In genomic region chr6:3977875-3978711, GRCh38 we compare ENCODE assay signal across 8 cellular contexts.
A peak's percentile ranks its signal among the peaks of the same experiment; 100 is the strongest.
DNase-seq lines count a peak whose midpoint lies in the region; ATAC-seq and TF ChIP-seq lines count a peak whose summit lies in the region.

No MANE protein-coding gene starts in this region.

- H2AFZ ChIP-seq in OCI-LY3 (ENCODE audit: low read depth, low read length): no peak overlapping the region
- H2AFZ ChIP-seq in osteoblast (ENCODE audit: low read length): no peak overlapping the region

- peaks cover 8% of the 10 kb centered on the region for H3K27me3 Mint-ChIP-seq in activated T-cell treated with anti-CD3 and anti-CD28 coated beads, Interleukin-2, amount 50 U/mL, for 4 hours (ENCODE audit: low read depth)

- peak; percentile 73 to 76 for DNase-seq in AML-193 (lab: John Stamatoyannopoulos, UW)
- peak; percentile 30 for DNase-seq in activated T-cell treated with anti-CD3 and anti-CD28 coated beads, Interleukin-2, amount 50 U/mL, for 4 hours
- peak; percentile 91 for DNase-seq in fibroblast of the conjunctiva (ENCODE audit: low read depth)
- DNase-seq in osteoblast (ENCODE audit: insufficient read length, low spot score, missing footprints): peak; percentile 58
- no peak for DNase-seq in vagina (ENCODE audit: extremely low spot score in 2 of 2)

- H3K9me3 ChIP-seq in OCI-LY3 (ENCODE audit: insufficient read depth, low read length) (no peaks in the 10 kb centered on the region), osteoblast (ENCODE audit: low read depth, low read length) (no peaks in the 10 kb centered on the region), vagina (no peaks in the 10 kb centered on the region)

- no peaks in the 10 kb centered on the region for H3K36me3 ChIP-seq in OCI-LY3 (replicated peaks; ENCODE audit: low read depth, low read length)
- no peaks in the 10 kb centered on the region for H3K36me3 ChIP-seq in osteoblast (ENCODE audit: insufficient read depth, low read length)
- H3K36me3 ChIP-seq in vagina: no peaks in the 10 kb centered on the region

- H3K36me3 Mint-ChIP-seq in activated T-cell treated with anti-CD3 and anti-CD28 coated beads, Interleukin-2, amount 50 U/mL, for 4 hours (ENCODE audit: insufficient read depth): peaks cover 8% of the 10 kb centered on the region

- TF ChIP-seq POLR2A in vagina (IDR thresholded peaks at IDR 0.05): no peak

- H3K4me3 ChIP-seq in OCI-LY3 (ENCODE audit: low read length) (peak overlapping the region; percentile 42), osteoblast (ENCODE audit: insufficient read depth, low read length) (no peak overlapping the region), vagina (no peak overlapping the region)

- H3K4me1 ChIP-seq in OCI-LY3 (ENCODE audit: low read length) (peaks cover 8% of the 10 kb centered on the region; the same call in 1 of the 2 replicates), osteoblast (ENCODE audit: insufficient read depth, low read length) (peaks cover 24% of the 10 kb centered on the region), vagina (no peaks in the 10 kb centered on the region)

- peaks cover 3% of the 10 kb centered on the region for H3K9me3 Mint-ChIP-seq in activated T-cell treated with anti-CD3 and anti-CD28 coated beads, Interleukin-2, amount 50 U/mL, for 4 hours

- peak; percentile 93 for ATAC-seq in GM18868 (IDR thresholded peaks at IDR 0.05; ENCODE audit: unreplicated experiment)
- ATAC-seq in HG03095 (IDR thresholded peaks at IDR 0.05; ENCODE audit: unreplicated experiment): peak; percentile 79
- peak; percentile 95 to 98 for ATAC-seq in activated T-cell treated with anti-CD3 and anti-CD28 coated beads, Interleukin-2, amount 50 U/mL, for 4 hours

- TF ChIP-seq CTCF in OCI-LY3 (IDR thresholded peaks at IDR 0.05; ENCODE audit: low read depth, low read length) (peak; percentile 70), osteoblast (IDR thresholded peaks at IDR 0.05; ENCODE audit: extremely low read depth, low read depth, low read length) (peak; percentile 88), vagina (IDR thresholded peaks at IDR 0.05) (peak in 2 of 3 experiments; percentile 41 to 59)

- H3K27me3 ChIP-seq in OCI-LY3 (ENCODE audit: low read depth, low read length): no peaks in the 10 kb centered on the region
- H3K27me3 ChIP-seq in osteoblast (ENCODE audit: insufficient read depth, low read length): no peaks in the 10 kb centered on the region
- H3K27me3 ChIP-seq in vagina: no peaks in the 10 kb centered on the region

- no peak overlapping the region for H3K4me3 Mint-ChIP-seq in activated T-cell treated with anti-CD3 and anti-CD28 coated beads, Interleukin-2, amount 50 U/mL, for 4 hours

- H3K4me2 ChIP-seq in OCI-LY3 (ENCODE audit: low read length) (peak overlapping the region; percentile 64), osteoblast (ENCODE audit: insufficient read depth, low read length) (peak overlapping the region; percentile 24)

- H3K79me2 ChIP-seq in OCI-LY3 (ENCODE audit: low read length) (no peaks in the 10 kb centered on the region), osteoblast (ENCODE audit: insufficient read depth, low read length) (no peaks in the 10 kb centered on the region)

- H3K27ac ChIP-seq in OCI-LY3 (ENCODE audit: low read length) (no peak overlapping the region), osteoblast (ENCODE audit: low read depth, low read length) (no peak overlapping the region), vagina (no peak overlapping the region)

- peaks cover 10% of the 10 kb centered on the region for H3K4me1 Mint-ChIP-seq in activated T-cell treated with anti-CD3 and anti-CD28 coated beads, Interleukin-2, amount 50 U/mL, for 4 hours (ENCODE audit: low read depth)

- H4K20me1 ChIP-seq in OCI-LY3 (ENCODE audit: insufficient read depth, low read length): no peaks in the 10 kb centered on the region
- no peaks in the 10 kb centered on the region for H4K20me1 ChIP-seq in osteoblast (ENCODE audit: insufficient read depth, low read length)

- no peak overlapping the region for H3K9ac ChIP-seq in OCI-LY3 (ENCODE audit: low read length)

- intact Hi-C loops in vagina (cut with DNase I): no loop called here

Comparison
In these comparisons a context has a peak if more than half of its experiments do, and no peak if none do; other contexts are left out.
1. DNase-seq: peak in AML-193 (2 of 2), activated T-cell treated with anti-CD3 and anti-CD28 coated beads, Interleukin-2, amount 50 U/mL, for 4 hours (single experiment), fibroblast of the conjunctiva (single experiment) and osteoblast (single experiment); none in vagina (0 of 2).
2. Peak in every context shown above with its lines, with median percentiles within 50 percentile points of each other: ATAC-seq and CTCF ChIP-seq.